In genomic region chr2:143205106-143205764, GRCh38 we compare ENCODE assay signal across 8 cellular contexts.
DNase-seq lines count a peak whose midpoint lies in the region; ATAC-seq and TF ChIP-seq lines count a peak whose summit lies in the region.

No MANE protein-coding gene starts in this region.

- ATAC-seq in HG03175 (IDR thresholded peaks at IDR 0.05; ENCODE audit: unreplicated experiment): peak; percentile 70
- ATAC-seq in left lung: peak; percentile 36
- no peak for ATAC-seq in esophagus mucosa

- H3K9me3 Mint-ChIP-seq in activated T-cell treated with anti-CD3 and anti-CD28 coated beads, Interleukin-2, amount 50 U/mL, for 24 hours: no peaks in the 10 kb centered on the region
- no peaks in the 10 kb centered on the region for H3K9me3 Mint-ChIP-seq in activated CD4-positive, alpha-beta memory T cell treated with anti-CD3 and anti-CD28 coated beads, Interleukin-2, amount 10 ng/mL, durations not matched to agents 7 days and 5 days

- no peak overlapping the region for H3K4me3 Mint-ChIP-seq in activated T-cell treated with anti-CD3 and anti-CD28 coated beads, Interleukin-2, amount 50 U/mL, for 24 hours
- no peak overlapping the region for H3K4me3 Mint-ChIP-seq in activated CD4-positive, alpha-beta memory T cell treated with anti-CD3 and anti-CD28 coated beads, Interleukin-2, amount 10 ng/mL, durations not matched to agents 7 days and 5 days

- H3K9me3 ChIP-seq in left lung: no peaks in the 10 kb centered on the region

- H3K27me3 ChIP-seq in left lung: no peaks in the 10 kb centered on the region

- no peaks in the 10 kb centered on the region for H3K36me3 ChIP-seq in left lung

- no peaks in the 10 kb centered on the region for H3K4me1 ChIP-seq in left lung

- intact Hi-C loops in left lung (cut with DNase I): no loop called here

- H3K27me3 Mint-ChIP-seq in activated T-cell treated with anti-CD3 and anti-CD28 coated beads, Interleukin-2, amount 50 U/mL, for 24 hours: no peaks in the 10 kb centered on the region
- H3K27me3 Mint-ChIP-seq in activated CD4-positive, alpha-beta memory T cell treated with anti-CD3 and anti-CD28 coated beads, Interleukin-2, amount 10 ng/mL, durations not matched to agents 7 days and 5 days: no peaks in the 10 kb centered on the region

- no peak overlapping the region for H3K4me3 ChIP-seq in left lung

- CTCF ChIA-PET in activated CD4-positive, alpha-beta memory T cell treated with anti-CD3 and anti-CD28 coated beads, Interleukin-2, amount 10 ng/mL, durations not matched to agents 7 days and 5 days (lab: Charles Lee): interaction anchor here (0.7 to 7.4 kb wide), 11 partner anchors 16 to 236 kb away, joined by 3 to 47 read pairs (median 5); no protein-coding TSS in a partner anchor

- H3K27ac Mint-ChIP-seq in activated T-cell treated with anti-CD3 and anti-CD28 coated beads, Interleukin-2, amount 50 U/mL, for 24 hours: peak overlapping the region; percentile 24
- H3K27ac Mint-ChIP-seq in activated CD4-positive, alpha-beta memory T cell treated with anti-CD3 and anti-CD28 coated beads, Interleukin-2, amount 10 ng/mL, durations not matched to agents 7 days and 5 days: peak overlapping the region; percentile 72

- H3K27ac ChIP-seq in left lung: no peak overlapping the region

- no peak for TF ChIP-seq CTCF in left lung (IDR thresholded peaks at IDR 0.05)

- H3K36me3 Mint-ChIP-seq in activated T-cell treated with anti-CD3 and anti-CD28 coated beads, Interleukin-2, amount 50 U/mL, for 24 hours (ENCODE audit: low read depth): peaks cover 81% of the 10 kb centered on the region
- peaks cover 83% of the 10 kb centered on the region for H3K36me3 Mint-ChIP-seq in activated CD4-positive, alpha-beta memory T cell treated with anti-CD3 and anti-CD28 coated beads, Interleukin-2, amount 10 ng/mL, durations not matched to agents 7 days and 5 days (ENCODE audit: low read depth)

- POLR2A ChIA-PET in activated CD4-positive, alpha-beta memory T cell treated with anti-CD3 and anti-CD28 coated beads, Interleukin-2, amount 10 ng/mL, durations not matched to agents 7 days and 5 days (lab: Charles Lee): interaction anchor here (1.0 to 3.7 kb wide), 5 partner anchors 47 to 76 kb away, joined by 3 to 22 read pairs (median 4); partner anchors contain the start of gene ARHGAP15

- DNase-seq in activated T-cell treated with anti-CD3 and anti-CD28 coated beads, Interleukin-2, amount 50 U/mL, for 24 hours: no peak
- no peak for DNase-seq in activated T-cell treated with anti-CD3 and anti-CD28 coated beads, Interleukin-2, amount 50 U/mL, for 48 hours
- peak; percentile 16 for DNase-seq in activated CD4-positive, alpha-beta memory T cell treated with anti-CD3 and anti-CD28 coated beads, Interleukin-2, amount 10 ng/mL, durations not matched to agents 7 days and 5 days
- no peak for DNase-seq in left lung
- no peak for DNase-seq in putamen (ENCODE audit: low spot score)
- DNase-seq in activated CD4-positive, alpha-beta T cell treated with anti-CD3 and anti-CD28 coated beads for 48 hours: no peak

- H3K4me1 Mint-ChIP-seq in activated T-cell treated with anti-CD3 and anti-CD28 coated beads, Interleukin-2, amount 50 U/mL, for 24 hours (ENCODE audit: low read depth): peaks cover 59% of the 10 kb centered on the region
- peaks cover 47% of the 10 kb centered on the region for H3K4me1 Mint-ChIP-seq in activated CD4-positive, alpha-beta memory T cell treated with anti-CD3 and anti-CD28 coated beads, Interleukin-2, amount 10 ng/mL, durations not matched to agents 7 days and 5 days
